29 cellular contexts compared by ENCODE assay signal in the genomic region with DNA sequence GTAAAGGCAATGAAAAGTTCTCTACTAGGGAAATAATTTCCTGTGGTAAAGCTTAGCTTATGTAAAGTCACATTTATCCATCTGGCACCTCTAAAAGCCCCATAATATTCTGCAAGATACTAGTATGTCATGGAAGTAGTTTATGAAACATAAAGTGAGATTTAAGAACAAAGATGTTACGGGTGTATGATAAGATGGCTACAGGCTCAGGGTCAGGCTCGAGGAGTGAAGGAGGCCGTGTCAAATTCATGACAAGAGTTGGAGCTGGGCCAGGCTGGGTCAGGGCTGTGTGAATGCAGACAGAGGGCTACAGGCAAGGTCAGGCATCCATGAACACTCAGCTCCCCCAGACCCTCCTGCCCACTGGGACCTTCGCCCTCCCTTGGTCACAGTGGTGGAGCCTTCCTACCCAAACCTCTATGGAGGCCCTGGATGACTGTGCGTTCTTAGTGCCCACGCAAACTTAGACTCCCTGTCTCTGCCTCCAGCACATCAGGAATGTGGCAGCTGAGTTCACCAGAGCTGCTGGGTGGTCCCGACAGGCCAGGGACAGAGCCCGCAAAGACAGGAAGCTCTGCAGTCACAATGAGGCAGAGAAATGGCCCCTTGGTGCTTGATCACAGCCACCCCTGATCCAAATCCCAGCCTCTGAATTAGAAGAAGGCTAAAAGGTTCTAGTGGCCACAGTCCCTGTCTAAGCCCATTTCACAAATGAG. TPM values are rescaled to one million over a fixed set of nuclear protein-coding genes. Genes with fewer than 3 reads are reported as not detected.
DNase-seq lines count a peak whose midpoint lies in the region; ATAC-seq, FAIRE-seq and TF ChIP-seq lines count a peak whose summit lies in the region.
"Had no signal": no experiment of that assay in that cellular context is flagged by ENCODE, and none has a peak within 500 bp of the region (broad histone marks: within the 10 kb centered on the region; RNA-seq: fewer than 3 reads in every experiment).

No MANE protein-coding gene starts in this region.

- H3K9me1 ChIP-seq in K562 (ENCODE audit: control insufficient read depth, insufficient read depth, low read length), result no peaks in the 10 kb centered on the region

- H3K4me1 ChIP-seq in OCI-LY1 (ENCODE audit: insufficient read depth, low read length, severe bottlenecking) (peaks cover 85% of the 10 kb centered on the region), K562 (replicated peaks in 1 of 2; ENCODE audit: control insufficient read depth in 2 of 2, insufficient read depth in 2 of 2, low read length in 2 of 2) (no peaks in the 10 kb centered on the region)
- H3K4me1 ChIP-seq: body of pancreas, neural progenitor cell, psoas muscle had no signal

- H3K4me3 ChIP-seq in GM06990 (replicated peaks; ENCODE audit: low read depth, low read length) (no peak overlapping the region), OCI-LY1 (ENCODE audit: low read depth, low read length, poor library complexity, severe bottlenecking) (no peak overlapping the region), K562 (no peak overlapping the region)
- H3K4me3 ChIP-seq: body of pancreas, neural progenitor cell, psoas muscle had no signal

- H3K27ac Mint-ChIP-seq in mesothelial cell of epicardium, result no peak overlapping the region
- H3K27ac Mint-ChIP-seq: activated T-cell treated with anti-CD3 and anti-CD28 coated beads, Interleukin-2, amount 50 U/mL, for 24 hours; neural progenitor cell; T-cell had no signal

- DNase-seq in GM06990 (ENCODE audit: extremely low read depth, insufficient read length), result peak; percentile 71
- peak in 3 of 4 experiments; percentile 57 to 65 (median 65) for DNase-seq in K562 (ENCODE audit: extremely low read depth in 1 of 4, low spot score in 3 of 4)
- DNase-seq in posterior vena cava (ENCODE audit: low spot score), result peak; percentile 78
- DNase-seq in mesothelial cell of epicardium (ENCODE audit: low spot score in 2 of 2, unreplicated experiment in 2 of 2), result no peak
- no peak for DNase-seq in ureter (ENCODE audit: low spot score)
- DNase-seq in foreskin melanocyte, result no peak
- no peak for DNase-seq in DMS53 (lab: John Stamatoyannopoulos, UW)
- DNase-seq: activated CD4-positive, alpha-beta T cell treated with anti-CD3 and anti-CD28 coated beads for 4 hours; activated CD8-positive, alpha-beta memory T cell treated with anti-CD3 and anti-CD28 coated beads for 24 hours; activated T-cell treated with anti-CD3 and anti-CD28 coated beads, Interleukin-2, amount 50 U/mL, for 24 hours; COR-L47; DMS79; effector CD4-positive, alpha-beta T cell; hippocampal formation; NCI-H2081 treated with DMSO at 0.1 percent for 48 hours; PC-3; SHP77; T-cell had no signal

- H3K9me2 ChIP-seq in OCI-LY1 (ENCODE audit: low read depth, low read length), result no peaks in the 10 kb centered on the region

- in situ Hi-C loops in K562 (cut with MboI), result no loop called here

- no peak overlapping the region for H2AFZ ChIP-seq in OCI-LY1 (ENCODE audit: low read length)
- no peak overlapping the region for H2AFZ ChIP-seq in K562 (ENCODE audit: low read depth, low read length)
- H2AFZ ChIP-seq: neural progenitor cell had no signal

- POLR2A ChIA-PET in K562 (lab: Yijun Ruan, JAX), result interaction anchor here (0.6 to 3.3 kb wide), 11 partner anchors 8 to 965 kb away, joined by 3 to 30 read pairs (median 5); a partner anchor contains a TSS

- H3K79me2 ChIP-seq in OCI-LY1 (ENCODE audit: insufficient read depth, low read length), result no peaks in the 10 kb centered on the region
- H3K79me2 ChIP-seq in K562 (ENCODE audit: control insufficient read depth, insufficient read depth, low read length), result no peaks in the 10 kb centered on the region

- H3K36me3 ChIP-seq in GM06990 (ENCODE audit: control insufficient read depth, insufficient read depth, low read length), result no peaks in the 10 kb centered on the region; the same call in 1 of the 2 replicates
- H3K36me3 ChIP-seq in OCI-LY1 (ENCODE audit: insufficient read depth, low read length), result peaks cover 23% of the 10 kb centered on the region; the same call in 1 of the 2 replicates
- H3K36me3 ChIP-seq in K562 (ENCODE audit: control insufficient read depth, insufficient read depth, low read length), result no peaks in the 10 kb centered on the region
- H3K36me3 ChIP-seq: neural progenitor cell had no signal

- no peaks in the 10 kb centered on the region for H3K9me3 ChIP-seq in OCI-LY1 (ENCODE audit: low read length)
- H3K9me3 ChIP-seq in K562 (replicated peaks; ENCODE audit: control insufficient read depth, insufficient read depth, low read depth, low read length), result no peaks in the 10 kb centered on the region
- H3K9me3 ChIP-seq: body of pancreas, psoas muscle had no signal

- H3K27ac ChIP-seq in OCI-LY1 (ENCODE audit: low read depth, low read length, poor library complexity, severe bottlenecking) (peak overlapping the region; percentile 98), K562 (ENCODE audit: extremely low read depth, low read depth, low read length) (no peak overlapping the region)
- H3K27ac ChIP-seq: body of pancreas, neural progenitor cell, psoas muscle had no signal

- H3K9me3 Mint-ChIP-seq in mesothelial cell of epicardium, result no peaks in the 10 kb centered on the region
- H3K9me3 Mint-ChIP-seq: activated T-cell treated with anti-CD3 and anti-CD28 coated beads, Interleukin-2, amount 50 U/mL, for 24 hours; neural progenitor cell; T-cell had no signal

- no peak for TF ChIP-seq EP300 in K562 (IDR thresholded peaks at IDR 0.05; ENCODE audit: low read length)

- CTCF ChIA-PET in K562 (lab: Yijun Ruan, JAX; ENCODE audit: low intra/inter-chr PET ratio), result no interaction called here

- no peak for TF ChIP-seq RAD21 in K562 (CRISPR knock-in tag; conservative IDR thresholded peaks at IDR 0.05 in 1 of 2, IDR thresholded peaks at IDR 0.05 in 1 of 2)

- peak overlapping the region; percentile 73 for H3K9ac ChIP-seq in OCI-LY1 (ENCODE audit: low read length)
- peak overlapping the region in 1 of 2 experiments; percentile 32; a peak in 2 of 4 replicates for H3K9ac ChIP-seq in K562 (ENCODE audit: insufficient read depth in 1 of 2, low read depth in 2 of 2, low read length in 2 of 2)
- H3K9ac ChIP-seq: neural progenitor cell had no signal

- no peak; the same call in 2 of the 3 replicates for ATAC-seq in K562
- ATAC-seq: body of pancreas, HCT116, PC-3, psoas muscle, T-cell had no signal

- under 1% methylated on average over 8 of the region's 8 CpGs for WGBS in K562 (ENCODE audit: insufficient coverage, low coverage, missing lambda C conversion rate)

- no peaks in the 10 kb centered on the region for H4K20me1 ChIP-seq in OCI-LY1 (ENCODE audit: insufficient read depth, low read length)
- peaks cover 36% of the 10 kb centered on the region for H4K20me1 ChIP-seq in K562 (replicated peaks; ENCODE audit: control insufficient read depth, insufficient read depth, low read length)

- BruUV-seq in K562 (replicated peaks; lab: Mats Ljungman, UMichigan), result no TSS peak

- H3F3A ChIP-seq in OCI-LY1 (ENCODE audit: insufficient read depth, low read length), result 0 out of 2 replicates have a peak, but pooled peaks cover 6% of the 10 kb centered on the region

- FAIRE-seq in K562 (lab: Jason Lieb, UNC), result no peak
- FAIRE-seq: TTC549 had no signal

- H3K4me1 Mint-ChIP-seq in mesothelial cell of epicardium, result peaks cover 5% of the 10 kb centered on the region
- H3K4me1 Mint-ChIP-seq: neural progenitor cell, T-cell had no signal

- H3K4me2 ChIP-seq in OCI-LY1 (ENCODE audit: low read length), result peak overlapping the region; percentile 67
- no peak overlapping the region for H3K4me2 ChIP-seq in K562 (ENCODE audit: insufficient read depth, low read length)
- H3K4me2 ChIP-seq: neural progenitor cell had no signal

- intact Hi-C loops in K562 (cut with micrococcal nuclease), result loop anchor here (1.0 kb wide), 1 partner anchor 10 kb away; no protein-coding TSS in a partner anchor
- intact Hi-C loops in posterior vena cava (cut with DNase I), result no loop called here

- no peak for TF ChIP-seq POLR2A in K562 (conservative IDR thresholded peaks at IDR 0.05)

- H3K27me3 ChIP-seq in GM06990 (replicated peaks; ENCODE audit: control insufficient read depth, insufficient read depth, low read length) (no peaks in the 10 kb centered on the region), OCI-LY1 (ENCODE audit: insufficient read depth, low read length) (no peaks in the 10 kb centered on the region), K562 (ENCODE audit: control insufficient read depth in 2 of 2, insufficient read depth in 2 of 2, low read length in 2 of 2) (peaks cover 27 to 35% of the 10 kb centered on the region in 2 experiments; a peak in 4 of 5 replicates)
- H3K27me3 ChIP-seq: body of pancreas had no signal

- H3K4me3 Mint-ChIP-seq in mesothelial cell of epicardium, result no peak overlapping the region
- H3K4me3 Mint-ChIP-seq: activated T-cell treated with anti-CD3 and anti-CD28 coated beads, Interleukin-2, amount 50 U/mL, for 24 hours; neural progenitor cell; T-cell had no signal

- TF ChIP-seq CTCF in GM06990 (IDR thresholded peaks at IDR 0.05; ENCODE audit: insufficient read depth, low read length, poor library complexity, severe bottlenecking) (no peak), OCI-LY1 (IDR thresholded peaks at IDR 0.05; ENCODE audit: low read length) (no peak), K562 (IDR thresholded peaks at IDR 0.05 in 2 of 3, conservative IDR thresholded peaks at IDR 0.05 in 1 of 3; ENCODE audit: insufficient read depth in 2 of 3, low read depth in 1 of 3, low read length in 3 of 3) (no peak), mesothelial cell of epicardium (IDR thresholded peaks at IDR 0.05; ENCODE audit: unreplicated experiment) (no peak)

- H3K27me3 Mint-ChIP-seq in mesothelial cell of epicardium (ENCODE audit: low read depth), result peaks cover 52% of the 10 kb centered on the region
- H3K27me3 Mint-ChIP-seq: activated T-cell treated with anti-CD3 and anti-CD28 coated beads, Interleukin-2, amount 50 U/mL, for 24 hours had no signal

- H3K36me3 Mint-ChIP-seq in mesothelial cell of epicardium, result no peaks in the 10 kb centered on the region
- H3K36me3 Mint-ChIP-seq: neural progenitor cell, T-cell had no signal

RNA-seq across cellular contexts. Expression of a gene that starts 14.8 kb away (rescaled TPM):
- total RNA-seq in K562 (2011; cell fraction: chromatin; rRNA removed; ENCODE audit: low replicate concordance), result not detected in 2 replicates
- total RNA-seq in K562 (2011; cell fraction: nucleolus; rRNA removed), result not detected in 2 replicates
- not detected in 2 replicates for total RNA-seq in K562 (2011; cell fraction: nucleoplasm; rRNA removed)
- total RNA-seq in K562 (2014; rRNA removed) (not detected in 2 replicates), K562 (2014; rRNA removed; fragmentation: Illumina TruSeq; extraction: Trizol) (not detected in 2 replicates), K562 (2015; rRNA removed; fragmentation: Illumina TruSeq; extraction: Trizol) (not detected in 2 replicates), K562 (2021) (not detected in 2 replicates), posterior vena cava (1 to 10 TPM in 1 of 2 donors, under 1 TPM in 1; 0.52 to 1.1 TPM), mesothelial cell of epicardium (not detected in 3 replicates), ureter (34.5 TPM)
- polyA plus RNA-seq in K562 (2011; rRNA removed) (not detected in 2 replicates), K562 (2014; fragmentation: Illumina TruSeq; extraction: Trizol) (not detected in 2 replicates), K562 (2014; fragmentation: Nextera tagmentation; extraction: Ambion mirVana) (not detected), K562 (2014; rRNA removed) (not detected in 2 replicates)
- polyA plus RNA-seq in K562 (2011; cell fraction: cytosol; rRNA removed), result not detected in 2 replicates
- polyA plus RNA-seq in K562 (2011; cell fraction: nucleus; rRNA removed), result not detected in 2 replicates
- not detected in 2 replicates for polyA plus RNA-seq in K562 (2012)
- not detected in 2 replicates for polyA minus RNA-seq in K562 (2011; rRNA and poly(A)+ RNA removed)
- not detected in 2 replicates for polyA minus RNA-seq in K562 (2011; cell fraction: cytosol; rRNA and poly(A)+ RNA removed)
- not detected in 2 replicates for polyA minus RNA-seq in K562 (2011; cell fraction: nucleus; rRNA and poly(A)+ RNA removed)
- total RNA-seq: A673, epithelial cell of proximal tubule, fibroblast of villous mesenchyme, M059J, PC-3 had no signal
- polyA plus RNA-seq: BJ had no signal

Comparison
In these comparisons a context has a peak if more than half of its experiments do, and no peak if none do; other contexts are left out.
1. DNase-seq: peak in GM06990 (single experiment), K562 (3 of 4) and posterior vena cava (single experiment); none in mesothelial cell of epicardium (0 of 2), ureter (single experiment), foreskin melanocyte (single experiment) and DMS53 (single experiment).
2. RNA of a gene that starts 14.8 kb away (total RNA-seq): 34.5 TPM in ureter (single experiment); 0.52 to 1.1 TPM in posterior vena cava, not detected in K562 and not detected in mesothelial cell of epicardium; every median in the first group is over 10 times any median in the second.